20 cellular contexts compared by ENCODE assay signal in genomic region chr2:136121511-136121910, GRCh38. TPM values are rescaled to one million over a fixed set of nuclear protein-coding genes. Genes with fewer than 3 reads are reported as not detected.
A peak's percentile ranks its signal among the peaks of the same experiment; 100 is the strongest.
DNase-seq lines count a peak whose midpoint lies in the region; ATAC-seq and TF ChIP-seq lines count a peak whose summit lies in the region.
"Had no signal": no experiment of that assay in that cellular context is flagged by ENCODE, and none has a peak within 500 bp of the region (broad histone marks: within the 10 kb centered on the region; RNA-seq: fewer than 3 reads in every experiment).

No MANE protein-coding gene starts in this region.

- H3K4me3 ChIP-seq in CD8-positive, alpha-beta T cell (ENCODE audit: low read depth, low read length), result no peak overlapping the region
- H3K4me3 ChIP-seq in neuronal stem cell (ENCODE audit: low read length in 2 of 2), result no peak overlapping the region
- H3K4me3 ChIP-seq: cardiac muscle cell, psoas muscle, vagina had no signal

- peak overlapping the region; percentile 100 for H3K27ac Mint-ChIP-seq in CD8-positive, alpha-beta T cell
- H3K27ac Mint-ChIP-seq in central memory CD8-positive, alpha-beta T cell (ENCODE audit: low read depth), result peak overlapping the region; percentile 26
- H3K27ac Mint-ChIP-seq in effector memory CD8-positive, alpha-beta T cell, result peak overlapping the region in 1 of 2 donors; percentile 26
- H3K27ac Mint-ChIP-seq: T-helper 2 cell treated with Interferon-gamma antibody and Interleukin-4, amounts not matched to agents 5 μg/mL and 100 μg/mL, for 36 hours had no signal

- H3K27me3 ChIP-seq in CD8-positive, alpha-beta T cell (ENCODE audit: insufficient read depth, low read length), result no peaks in the 10 kb centered on the region
- peaks cover 0 to 75% (median 0%) of the 10 kb centered on the region in 3 experiments for H3K27me3 ChIP-seq in neuronal stem cell (ENCODE audit: control insufficient read depth in 3 of 3, insufficient read depth in 3 of 3, low read depth in 1 of 3, low read length in 3 of 3)
- H3K27me3 ChIP-seq: vagina had no signal

- no peaks in the 10 kb centered on the region for H3K27me3 Mint-ChIP-seq in CD8-positive, alpha-beta T cell (ENCODE audit: low read depth)
- H3K27me3 Mint-ChIP-seq in central memory CD8-positive, alpha-beta T cell, result no peaks in the 10 kb centered on the region
- no peaks in the 10 kb centered on the region for H3K27me3 Mint-ChIP-seq in effector memory CD8-positive, alpha-beta T cell

- no peak overlapping the region for H4K8ac ChIP-seq in neuronal stem cell (ENCODE audit: low read depth, low read length)

- H3K9me3 ChIP-seq in CD8-positive, alpha-beta T cell (ENCODE audit: low read length), result no peaks in the 10 kb centered on the region
- H3K9me3 ChIP-seq in neuronal stem cell (replicated peaks in 1 of 2; ENCODE audit: control insufficient read depth in 2 of 2, insufficient read depth in 1 of 2, low read depth in 1 of 2, low read length in 2 of 2), result no peaks in the 10 kb centered on the region
- H3K9me3 ChIP-seq: psoas muscle, SK-N-SH, vagina had no signal

- TF ChIP-seq CTCF in CD8-positive, alpha-beta T cell (IDR thresholded peaks at IDR 0.05), result no peak

- no peak overlapping the region for H3K27ac ChIP-seq in CD8-positive, alpha-beta T cell (ENCODE audit: low read depth, low read length)
- no peak overlapping the region for H3K27ac ChIP-seq in neuronal stem cell (replicated peaks; ENCODE audit: low read length)
- H3K27ac ChIP-seq: cardiac muscle cell, psoas muscle, RWPE1, vagina, WERI-Rb-1 had no signal

- no peak overlapping the region for H2BK5ac ChIP-seq in neuronal stem cell (ENCODE audit: low read length)

- no peak overlapping the region for H3K14ac ChIP-seq in neuronal stem cell (ENCODE audit: low read length)

- intact Hi-C loops in CD8-positive, alpha-beta T cell (cut with DNase I, micrococcal nuclease), result no loop called here

- DNase-seq in CD8-positive, alpha-beta T cell, result no peak
- DNase-seq in NCI-H146 (lab: John Stamatoyannopoulos, UW), result peak; percentile 49
- no peak for DNase-seq in central memory CD8-positive, alpha-beta T cell (ENCODE audit: low spot score in 2 of 2)
- DNase-seq in neuronal stem cell (ENCODE audit: low spot score), result no peak
- no peak for DNase-seq in effector memory CD8-positive, alpha-beta T cell
- no peak for DNase-seq in NCI-H2196 (lab: John Stamatoyannopoulos, UW; ENCODE audit: unreplicated experiment)
- no peak for DNase-seq in DMS53 (lab: John Stamatoyannopoulos, UW)
- DNase-seq: activated CD4-positive, alpha-beta T cell treated with anti-CD3 and anti-CD28 coated beads, Interleukin-2, amount 50 U/mL, for 4 hours; activated gamma-delta T cell; amniotic stem cell; dermis blood vessel endothelial cell; Karpas-422; NCI-H524 treated with DMSO at 0.1 percent for 48 hours; psoas muscle; SK-N-SH; WERI-Rb-1 had no signal

- no peak overlapping the region for H3K4ac ChIP-seq in neuronal stem cell (ENCODE audit: low read length)

- H2AFZ ChIP-seq in neuronal stem cell (ENCODE audit: low read length), result no peak overlapping the region

- H2BK120ac ChIP-seq in neuronal stem cell (ENCODE audit: low read depth, low read length), result no peak overlapping the region

- no peak overlapping the region for H3K9ac ChIP-seq in neuronal stem cell (ENCODE audit: low read depth, low read length, poor library complexity)
- H3K9ac ChIP-seq: SK-N-SH had no signal

- no peak overlapping the region for H2BK15ac ChIP-seq in neuronal stem cell (ENCODE audit: low read length)

- POLR2A ChIA-PET in CD8-positive, alpha-beta T cell (lab: Charles Lee), result interaction anchor here (15.0 kb wide), 1 partner anchor 11 kb away, joined by 328 read pairs; no protein-coding TSS in a partner anchor

- H3K36me3 Mint-ChIP-seq in CD8-positive, alpha-beta T cell, result peaks cover 21% of the 10 kb centered on the region
- H3K36me3 Mint-ChIP-seq in central memory CD8-positive, alpha-beta T cell (ENCODE audit: insufficient read depth), result peaks cover 33% of the 10 kb centered on the region
- H3K36me3 Mint-ChIP-seq in effector memory CD8-positive, alpha-beta T cell (ENCODE audit: insufficient read depth), result peaks cover 30% of the 10 kb centered on the region

- no peaks in the 10 kb centered on the region for H3K9me3 Mint-ChIP-seq in CD8-positive, alpha-beta T cell
- no peaks in the 10 kb centered on the region for H3K9me3 Mint-ChIP-seq in central memory CD8-positive, alpha-beta T cell
- no peaks in the 10 kb centered on the region for H3K9me3 Mint-ChIP-seq in effector memory CD8-positive, alpha-beta T cell
- H3K9me3 Mint-ChIP-seq: T-helper 2 cell treated with Interferon-gamma antibody and Interleukin-4, amounts not matched to agents 5 μg/mL and 100 μg/mL, for 36 hours had no signal

- H2BK12ac ChIP-seq in neuronal stem cell (ENCODE audit: low read length), result no peak overlapping the region

- H4K91ac ChIP-seq in neuronal stem cell (ENCODE audit: low read depth, low read length, poor library complexity), result no peak overlapping the region

- H3K18ac ChIP-seq in neuronal stem cell (ENCODE audit: low read length), result peak overlapping the region; percentile 0

- no CpG with 5 or more reads among the region's 1 CpG for WGBS in neuronal stem cell (ENCODE audit: extremely low coverage in 2 of 2, insufficient read length in 2 of 2, insufficient replicate concordance in 1 of 2), 2 donors

- no peak overlapping the region for H2AK5ac ChIP-seq in neuronal stem cell (ENCODE audit: low read depth, low read length)

- H3K4me1 Mint-ChIP-seq in CD8-positive, alpha-beta T cell (ENCODE audit: low read depth), result peaks cover 72% of the 10 kb centered on the region
- peaks cover 62% of the 10 kb centered on the region for H3K4me1 Mint-ChIP-seq in central memory CD8-positive, alpha-beta T cell
- H3K4me1 Mint-ChIP-seq in effector memory CD8-positive, alpha-beta T cell (ENCODE audit: low read depth in 2 of 2), result peaks cover 41 to 48% of the 10 kb centered on the region in 2 donors

- H3K79me1 ChIP-seq in neuronal stem cell (ENCODE audit: low read depth, low read length), result no peaks in the 10 kb centered on the region

- peaks cover 70% of the 10 kb centered on the region for H3K4me1 ChIP-seq in CD8-positive, alpha-beta T cell (ENCODE audit: insufficient read depth, low read length)
- peaks cover 0 to 17% of the 10 kb centered on the region in 2 donors for H3K4me1 ChIP-seq in neuronal stem cell (ENCODE audit: control insufficient read depth in 2 of 2, insufficient read depth in 1 of 2, low read depth in 1 of 2, low read length in 2 of 2)

- no peak overlapping the region for H3K23ac ChIP-seq in neuronal stem cell (ENCODE audit: low read depth, low read length, poor library complexity)

- H3K36me3 ChIP-seq in CD8-positive, alpha-beta T cell (ENCODE audit: insufficient read depth, low read length), result no peaks in the 10 kb centered on the region
- H3K36me3 ChIP-seq in neuronal stem cell (replicated peaks in 1 of 2; ENCODE audit: control insufficient read depth in 2 of 2, insufficient read depth in 2 of 2, low read length in 2 of 2), result no peaks in the 10 kb centered on the region
- H3K36me3 ChIP-seq: cardiac muscle cell, vagina, WERI-Rb-1 had no signal

- H3K4me3 Mint-ChIP-seq in CD8-positive, alpha-beta T cell, result no peak overlapping the region
- H3K4me3 Mint-ChIP-seq in central memory CD8-positive, alpha-beta T cell, result no peak overlapping the region
- no peak overlapping the region for H3K4me3 Mint-ChIP-seq in effector memory CD8-positive, alpha-beta T cell
- H3K4me3 Mint-ChIP-seq: T-helper 2 cell treated with Interferon-gamma antibody and Interleukin-4, amounts not matched to agents 5 μg/mL and 100 μg/mL, for 36 hours had no signal

- CTCF ChIA-PET in CD8-positive, alpha-beta T cell (lab: Charles Lee), result interaction anchor here (3.1 kb wide), 1 partner anchor 14 kb away, joined by 14 read pairs; no protein-coding TSS in a partner anchor

- ATAC-seq in CD8-positive, alpha-beta T cell, result no peak
- ATAC-seq in central memory CD8-positive, alpha-beta T cell (replicated peaks; ENCODE audit: extremely low read depth, poor library complexity, severe bottlenecking), result no peak
- no peak for ATAC-seq in effector memory CD8-positive, alpha-beta T cell (replicated peaks)
- ATAC-seq: psoas muscle had no signal

- no peak overlapping the region for H3K4me2 ChIP-seq in neuronal stem cell (ENCODE audit: insufficient read depth, low read length, poor library complexity, severe bottlenecking)
- H3K4me2 ChIP-seq: SK-N-SH had no signal

RNA-seq across cellular contexts. Expression of gene CXCR4, which starts 3.6 kb away (rescaled TPM):
- total RNA-seq in CD8-positive, alpha-beta T cell, result 1,000 to 10,000 TPM; 2,159 to 2,188 TPM
- 20.1 TPM for polyA plus RNA-seq in neuronal stem cell (2013, experiment 1 of 2)
- polyA plus RNA-seq in neuronal stem cell (2013, experiment 2 of 2), result 20.4 TPM
